ENCODE assay signal across 1 cellular context in the genomic region with DNA sequence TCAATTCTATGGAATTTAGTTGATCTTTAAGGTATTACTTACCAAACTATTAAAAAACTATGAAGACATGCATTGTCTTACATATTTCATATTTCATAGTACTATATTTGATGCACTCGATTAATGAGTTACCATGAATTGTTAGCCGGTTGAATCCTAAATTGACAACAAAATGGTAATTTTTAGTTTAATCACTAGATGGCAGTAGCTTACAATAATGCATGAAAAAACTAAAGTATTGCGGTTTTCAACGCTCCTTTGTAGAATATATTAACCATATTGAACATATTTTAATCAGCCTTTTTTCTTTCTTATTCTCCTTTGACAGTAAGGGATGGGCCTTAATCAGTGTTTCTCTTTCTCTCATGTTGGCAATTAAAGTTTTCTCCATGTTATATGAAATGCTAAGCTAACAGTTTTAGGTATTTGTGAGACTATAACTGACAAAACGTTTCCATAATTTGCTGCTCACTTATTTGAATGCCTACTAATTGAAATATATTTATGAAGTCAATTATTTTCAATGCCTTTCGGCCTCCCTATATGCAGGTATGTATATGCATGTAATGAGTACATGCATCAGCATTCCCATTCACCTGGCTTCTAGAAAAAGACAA.
TF ChIP-seq lines count a peak whose summit lies in the region.

No MANE protein-coding gene starts in this region.

TF ChIP-seq in GM23338, 12 proteins besides CTCF, POLR2A, EP300 and RAD21 (continued from another document):
- TF ChIP-seq, protein P1, sequence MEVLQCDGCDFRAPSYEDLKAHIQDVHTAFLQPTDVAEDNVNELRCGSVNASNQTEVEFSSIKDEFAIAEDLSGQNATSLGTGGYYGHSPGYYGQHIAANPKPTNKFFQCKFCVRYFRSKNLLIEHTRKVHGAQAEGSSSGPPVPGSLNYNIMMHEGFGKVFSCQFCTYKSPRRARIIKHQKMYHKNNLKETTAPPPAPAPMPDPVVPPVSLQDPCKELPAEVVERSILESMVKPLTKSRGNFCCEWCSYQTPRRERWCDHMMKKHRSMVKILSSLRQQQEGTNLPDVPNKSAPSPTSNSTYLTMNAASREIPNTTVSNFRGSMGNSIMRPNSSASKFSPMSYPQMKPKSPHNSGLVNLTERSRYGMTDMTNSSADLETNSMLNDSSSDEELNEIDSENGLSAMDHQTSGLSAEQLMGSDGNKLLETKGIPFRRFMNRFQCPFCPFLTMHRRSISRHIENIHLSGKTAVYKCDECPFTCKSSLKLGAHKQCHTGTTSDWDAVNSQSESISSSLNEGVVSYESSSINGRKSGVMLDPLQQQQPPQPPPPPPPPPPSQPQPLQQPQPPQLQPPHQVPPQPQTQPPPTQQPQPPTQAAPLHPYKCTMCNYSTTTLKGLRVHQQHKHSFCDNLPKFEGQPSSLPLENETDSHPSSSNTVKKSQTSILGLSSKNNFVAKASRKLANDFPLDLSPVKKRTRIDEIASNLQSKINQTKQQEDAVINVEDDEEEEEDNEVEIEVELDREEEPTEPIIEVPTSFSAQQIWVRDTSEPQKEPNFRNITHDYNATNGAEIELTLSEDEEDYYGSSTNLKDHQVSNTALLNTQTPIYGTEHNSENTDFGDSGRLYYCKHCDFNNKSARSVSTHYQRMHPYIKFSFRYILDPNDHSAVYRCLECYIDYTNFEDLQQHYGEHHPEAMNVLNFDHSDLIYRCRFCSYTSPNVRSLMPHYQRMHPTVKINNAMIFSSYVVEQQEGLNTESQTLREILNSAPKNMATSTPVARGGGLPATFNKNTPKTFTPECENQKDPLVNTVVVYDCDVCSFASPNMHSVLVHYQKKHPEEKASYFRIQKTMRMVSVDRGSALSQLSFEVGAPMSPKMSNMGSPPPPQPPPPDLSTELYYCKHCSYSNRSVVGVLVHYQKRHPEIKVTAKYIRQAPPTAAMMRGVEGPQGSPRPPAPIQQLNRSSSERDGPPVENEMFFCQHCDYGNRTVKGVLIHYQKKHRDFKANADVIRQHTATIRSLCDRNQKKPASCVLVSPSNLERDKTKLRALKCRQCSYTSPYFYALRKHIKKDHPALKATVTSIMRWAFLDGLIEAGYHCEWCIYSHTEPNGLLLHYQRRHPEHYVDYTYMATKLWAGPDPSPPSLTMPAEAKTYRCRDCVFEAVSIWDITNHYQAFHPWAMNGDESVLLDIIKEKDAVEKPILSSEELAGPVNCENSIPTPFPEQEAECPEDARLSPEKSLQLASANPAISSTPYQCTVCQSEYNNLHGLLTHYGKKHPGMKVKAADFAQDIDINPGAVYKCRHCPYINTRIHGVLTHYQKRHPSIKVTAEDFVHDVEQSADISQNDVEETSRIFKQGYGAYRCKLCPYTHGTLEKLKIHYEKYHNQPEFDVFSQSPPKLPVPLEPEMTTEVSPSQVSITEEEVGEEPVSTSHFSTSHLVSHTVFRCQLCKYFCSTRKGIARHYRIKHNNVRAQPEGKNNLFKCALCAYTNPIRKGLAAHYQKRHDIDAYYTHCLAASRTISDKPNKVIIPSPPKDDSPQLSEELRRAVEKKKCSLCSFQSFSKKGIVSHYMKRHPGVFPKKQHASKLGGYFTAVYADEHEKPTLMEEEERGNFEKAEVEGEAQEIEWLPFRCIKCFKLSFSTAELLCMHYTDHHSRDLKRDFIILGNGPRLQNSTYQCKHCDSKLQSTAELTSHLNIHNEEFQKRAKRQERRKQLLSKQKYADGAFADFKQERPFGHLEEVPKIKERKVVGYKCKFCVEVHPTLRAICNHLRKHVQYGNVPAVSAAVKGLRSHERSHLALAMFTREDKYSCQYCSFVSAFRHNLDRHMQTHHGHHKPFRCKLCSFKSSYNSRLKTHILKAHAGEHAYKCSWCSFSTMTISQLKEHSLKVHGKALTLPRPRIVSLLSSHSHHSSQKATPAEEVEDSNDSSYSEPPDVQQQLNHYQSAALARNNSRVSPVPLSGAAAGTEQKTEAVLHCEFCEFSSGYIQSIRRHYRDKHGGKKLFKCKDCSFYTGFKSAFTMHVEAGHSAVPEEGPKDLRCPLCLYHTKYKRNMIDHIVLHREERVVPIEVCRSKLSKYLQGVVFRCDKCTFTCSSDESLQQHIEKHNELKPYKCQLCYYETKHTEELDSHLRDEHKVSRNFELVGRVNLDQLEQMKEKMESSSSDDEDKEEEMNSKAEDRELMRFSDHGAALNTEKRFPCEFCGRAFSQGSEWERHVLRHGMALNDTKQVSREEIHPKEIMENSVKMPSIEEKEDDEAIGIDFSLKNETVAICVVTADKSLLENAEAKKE (CRISPR knock-in tag; IDR thresholded peaks at IDR 0.05): no peak
